24 cellular contexts compared by ENCODE assay signal in genomic region chr1:153000294-153000693, GRCh38. TPM values are rescaled to one million over a fixed set of nuclear protein-coding genes. Genes with fewer than 3 reads are reported as not detected.
"Had no signal": no experiment of that assay in that cellular context is flagged by ENCODE, and none has a peak within 500 bp of the region (broad histone marks: within the 10 kb centered on the region; RNA-seq: fewer than 3 reads in every experiment).

No MANE protein-coding gene starts in this region.

- H3K36me3 ChIP-seq: ascending aorta, left lung, spleen, tibial artery had no signal

- H3K27me3 ChIP-seq: ascending aorta, left lung, tibial artery had no signal

- H3K27ac ChIP-seq: ascending aorta, left lung, spleen, tibial artery had no signal

- H3K27ac Mint-ChIP-seq: activated CD4-positive, alpha-beta T cell treated with anti-CD3 and anti-CD28 coated beads, Interleukin-2, amount 10 ng/mL, durations not matched to agents 7 days and 5 days; activated CD8-positive, alpha-beta T cell treated with anti-CD3 and anti-CD28 coated beads, Interleukin-2, amount 10 ng/mL, durations not matched to agents 7 days and 5 days; nephron progenitor cell; stimulated activated naive B cell treated with anti-CD40 and anti-IgM and Interleukin-4, amounts not matched to agents 10 μg/mL and 1 μg/mL and 100 μg/mL, for 72 hours had no signal

- H3K4me3 Mint-ChIP-seq: activated CD4-positive, alpha-beta T cell treated with anti-CD3 and anti-CD28 coated beads, Interleukin-2, amount 10 ng/mL, durations not matched to agents 7 days and 5 days; activated CD8-positive, alpha-beta T cell treated with anti-CD3 and anti-CD28 coated beads, Interleukin-2, amount 10 ng/mL, durations not matched to agents 7 days and 5 days; nephron progenitor cell; stimulated activated naive B cell treated with anti-CD40 and anti-IgM and Interleukin-4, amounts not matched to agents 10 μg/mL and 1 μg/mL and 100 μg/mL, for 72 hours; T-cell had no signal

- FAIRE-seq: kidney had no signal

- H3K36me3 Mint-ChIP-seq: stimulated activated naive B cell treated with anti-CD40 and anti-IgM and Interleukin-4, amounts not matched to agents 10 μg/mL and 1 μg/mL and 100 μg/mL, for 72 hours; T-cell had no signal

- ATAC-seq: activated CD8-positive, alpha-beta T cell treated with anti-CD3 and anti-CD28 coated beads, Interleukin-2, amount 10 ng/mL, durations not matched to agents 7 days and 5 days; left lung; stimulated activated naive B cell treated with anti-CD40 and anti-IgM and Interleukin-4, amounts not matched to agents 10 μg/mL and 1 μg/mL and 100 μg/mL, for 72 hours; T-cell had no signal

- H3K9me3 ChIP-seq: left lung had no signal

- H3K4me1 ChIP-seq: ascending aorta, left lung, spleen, tibial artery had no signal

- H3K4me1 Mint-ChIP-seq: activated CD4-positive, alpha-beta T cell treated with anti-CD3 and anti-CD28 coated beads, Interleukin-2, amount 10 ng/mL, durations not matched to agents 7 days and 5 days; T-cell had no signal

- H3K9me3 Mint-ChIP-seq: activated CD4-positive, alpha-beta T cell treated with anti-CD3 and anti-CD28 coated beads, Interleukin-2, amount 10 ng/mL, durations not matched to agents 7 days and 5 days had no signal

- DNase-seq: activated CD4-positive, alpha-beta T cell treated with anti-CD3 and anti-CD28 coated beads, Interleukin-2, amount 10 ng/mL, durations not matched to agents 7 days and 5 days; activated CD8-positive, alpha-beta T cell treated with anti-CD3 and anti-CD28 coated beads, Interleukin-2, amount 10 ng/mL, durations not matched to agents 7 days and 5 days; activated effector memory CD4-positive, alpha-beta T cell treated with Interleukin-2 at 50 U/mL for 16 hours; activated naive CD4-positive, alpha-beta T cell treated with anti-CD3 and anti-CD28 coated beads, Interleukin-2, amount 50 U/mL, for 16 hours; activated T-cell treated with anti-CD3 and anti-CD28 coated beads, Interleukin-2, amount 50 U/mL, for 48 hours; cerebellar nuclear complex; cortex of kidney; effector CD4-positive, alpha-beta T cell; foreskin melanocyte; kidney; left lung; nephron progenitor cell; occipital lobe; posterior cingulate gyrus; retina; spleen; stimulated activated CD4-positive, alpha-beta T cell treated with anti-CD3 and anti-CD28 coated beads, Interleukin-4, amount 100 ng/mL, for 4 hours; stimulated activated naive B cell treated with anti-CD40 and anti-IgM and Interleukin-4, amounts not matched to agents 10 μg/mL and 1 μg/mL and 100 μg/mL, for 72 hours; T-cell; tibial artery had no signal

- H3K4me3 ChIP-seq: ascending aorta, left lung, spleen, tibial artery had no signal

RNA-seq across cellular contexts. Expression of gene SPRR3, which starts 1.3 kb away (rescaled TPM):
- total RNA-seq: activated CD4-positive, alpha-beta T cell treated with anti-CD3 and anti-CD28 coated beads, Interleukin-2, amount 10 ng/mL, durations not matched to agents 7 days and 5 days; activated CD8-positive, alpha-beta T cell treated with anti-CD3 and anti-CD28 coated beads, Interleukin-2, amount 10 ng/mL, durations not matched to agents 7 days and 5 days; fibroblast of lung; kidney; left lung; lung microvascular endothelial cell; myocyte; spleen; T-cell had no signal

RNA-seq across cellular contexts. Expression of gene SPRR1A, which starts 16.4 kb away (rescaled TPM):
- total RNA-seq: activated CD4-positive, alpha-beta T cell treated with anti-CD3 and anti-CD28 coated beads, Interleukin-2, amount 10 ng/mL, durations not matched to agents 7 days and 5 days; activated CD8-positive, alpha-beta T cell treated with anti-CD3 and anti-CD28 coated beads, Interleukin-2, amount 10 ng/mL, durations not matched to agents 7 days and 5 days; ascending aorta; fibroblast of lung; kidney; left lung; lung microvascular endothelial cell; myocyte; occipital lobe; spleen; T-cell had no signal

RNA-seq across cellular contexts. Expression of gene SPRR4, which starts 29.8 kb away (rescaled TPM):
- total RNA-seq: activated CD4-positive, alpha-beta T cell treated with anti-CD3 and anti-CD28 coated beads, Interleukin-2, amount 10 ng/mL, durations not matched to agents 7 days and 5 days; activated CD8-positive, alpha-beta T cell treated with anti-CD3 and anti-CD28 coated beads, Interleukin-2, amount 10 ng/mL, durations not matched to agents 7 days and 5 days; ascending aorta; fibroblast of lung; kidney; left lung; lung microvascular endothelial cell; myocyte; occipital lobe; spleen; T-cell had no signal

RNA-seq across cellular contexts. Expression of gene SPRR1B, which starts 30.7 kb away (rescaled TPM):
- total RNA-seq: activated CD4-positive, alpha-beta T cell treated with anti-CD3 and anti-CD28 coated beads, Interleukin-2, amount 10 ng/mL, durations not matched to agents 7 days and 5 days; activated CD8-positive, alpha-beta T cell treated with anti-CD3 and anti-CD28 coated beads, Interleukin-2, amount 10 ng/mL, durations not matched to agents 7 days and 5 days; ascending aorta; fibroblast of lung; kidney; lung microvascular endothelial cell; myocyte; occipital lobe; spleen; T-cell had no signal

RNA-seq across cellular contexts. Expression of gene SPRR2D, which starts 40.6 kb away (rescaled TPM):
- total RNA-seq: activated CD4-positive, alpha-beta T cell treated with anti-CD3 and anti-CD28 coated beads, Interleukin-2, amount 10 ng/mL, durations not matched to agents 7 days and 5 days; activated CD8-positive, alpha-beta T cell treated with anti-CD3 and anti-CD28 coated beads, Interleukin-2, amount 10 ng/mL, durations not matched to agents 7 days and 5 days; ascending aorta; fibroblast of lung; kidney; left lung; lung microvascular endothelial cell; myocyte; occipital lobe; spleen; T-cell had no signal
